4 cellular contexts compared by ENCODE assay signal in genomic region chr6:128171182-128171581, GRCh38.
"Had no signal": no experiment of that assay in that cellular context is flagged by ENCODE, and none has a peak within 500 bp of the region (broad histone marks: within the 10 kb centered on the region; RNA-seq: fewer than 3 reads in every experiment).

No MANE protein-coding gene starts in this region.

- H3K4me1 Mint-ChIP-seq: H9 had no signal

- H3K4me3 Mint-ChIP-seq: H9 had no signal

- H3K9me3 Mint-ChIP-seq: H9 had no signal

- H3K4me3 ChIP-seq: GM23248 had no signal

- H3K9ac ChIP-seq: GM23248 had no signal

- DNase-seq: GM23248, H9, HCEC 1CT, IMR-90 had no signal

- H2AFZ ChIP-seq: GM23248 had no signal
